In genomic region chr10:100535715-100536353, GRCh38 we compare ENCODE assay signal across 8 cellular contexts.
A peak's percentile ranks its signal among the peaks of the same experiment; 100 is the strongest.
DNase-seq lines count a peak whose midpoint lies in the region; ATAC-seq and TF ChIP-seq lines count a peak whose summit lies in the region.

HIF1AN (plus strand) TSS chr10:100535943; CDS start chr10:100535959, 16 bp downstream.

- in situ Hi-C loops in astrocyte of the cerebellum (cut with HindIII; ENCODE audit: low sequenced_read_pairs): no loop called here

- ATAC-seq in GM18502 (IDR thresholded peaks at IDR 0.05; ENCODE audit: poor library complexity, unreplicated experiment) (peak; percentile 96), HG02970 (IDR thresholded peaks at IDR 0.05; ENCODE audit: low FRiP score, unreplicated experiment) (peak; percentile 95)

- peak; percentile 40 for DNase-seq in NCI-H187 treated with DMSO at 0.1 percent for 48 hours (lab: John Stamatoyannopoulos, UW)
- peak; percentile 81 for DNase-seq in T-helper 22 cell (ENCODE audit: low read depth)
- peak; percentile 93 for DNase-seq in astrocyte of the cerebellum (ENCODE audit: low read depth)
- DNase-seq in hippocampal formation (lab: John Stamatoyannopoulos, UW): peak; percentile 78 to 96
- peak; percentile 97 for DNase-seq in retina
- no peak for DNase-seq in OCI-M2 (lab: John Stamatoyannopoulos, UW; ENCODE audit: unreplicated experiment)

- peak; percentile 99 for TF ChIP-seq CTCF in astrocyte of the cerebellum (IDR thresholded peaks at IDR 0.05; ENCODE audit: low read depth, low read length, missing control alignments)

- H3K4me3 ChIP-seq in astrocyte of the cerebellum (ENCODE audit: low read depth, low read length): peak within 1 kb of the TSS; percentile 70
